33 cellular contexts compared by ENCODE assay signal in the genomic region with DNA sequence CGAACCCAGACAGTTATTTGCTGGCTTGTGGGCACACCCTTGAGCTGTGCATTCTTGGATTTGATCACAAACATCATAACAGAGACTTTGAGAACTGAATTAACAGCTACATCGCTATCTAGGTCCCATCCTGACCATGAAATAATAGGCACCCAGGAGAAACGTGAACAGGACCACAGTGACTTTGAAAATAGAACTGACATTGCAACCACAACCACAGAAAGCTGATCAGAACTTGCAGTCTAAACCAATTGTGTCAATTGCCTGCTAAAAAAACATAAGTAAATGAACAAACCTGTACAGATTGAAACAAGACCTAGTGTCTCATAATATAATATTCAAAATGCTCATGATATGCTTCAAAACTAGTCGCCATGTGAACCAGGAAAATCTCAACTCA.
"Had no signal": no experiment of that assay in that cellular context is flagged by ENCODE, and none has a peak within 500 bp of the region (broad histone marks: within the 10 kb centered on the region; RNA-seq: fewer than 3 reads in every experiment).

No MANE protein-coding gene starts in this region.

- H3K27me3 ChIP-seq: body of pancreas, breast epithelium, Peyer's patch had no signal

- H3K4me1 ChIP-seq: body of pancreas, breast epithelium, Peyer's patch had no signal

- H3K36me3 ChIP-seq: breast epithelium, Peyer's patch had no signal

- DNase-seq: activated B cell treated with CpG ODN at 0.5 μM for 24 hours; activated CD4-positive, alpha-beta memory T cell treated with anti-CD3 and anti-CD28 coated beads for 36 hours; activated CD4-positive, alpha-beta T cell treated with anti-CD3 and anti-CD28 coated beads for 4 hours; activated CD4-positive, alpha-beta T cell treated with anti-CD3 and anti-CD28 coated beads, Interleukin-2, amount 50 U/mL, for 1 hour; activated CD4-positive, CD25-positive, alpha-beta regulatory T cell treated with anti-CD3 and anti-CD28 coated beads, Interleukin-2, amount 50 U/mL, for 72 hours; activated gamma-delta T cell; activated naive CD4-positive, alpha-beta T cell treated with Interleukin-2 at 50 U/mL for 16 hours; activated naive CD8-positive, alpha-beta T cell treated with anti-CD3 and anti-CD28 coated beads, Interleukin-2, amount 10 ng/mL, durations not matched to agents 7 days and 5 days; activated T-cell treated with anti-CD3 and anti-CD28 coated beads, Interleukin-2, amount 50 U/mL, for 1 hour; activated T-cell treated with anti-CD3 and anti-CD28 coated beads, Interleukin-2, amount 50 U/mL, for 72 hours; body of pancreas; NCI-H1105; NCI-H1436; NCI-H1694; NCI-H1930; NCI-H2081 treated with DMSO at 0.1 percent for 48 hours; NCI-H226; NCI-H446 treated with DMSO at 0.1 percent for 48 hours; NCI-H524; NCI-H69; NCI-H82; NK-92 treated with Interleukin-12 subunit alpha and Interleukin-12 subunit beta, amount 100 ng/mL, for 24 hours; PC-3; Peyer's patch; RPMI8226; SW 1271; T-helper 1 cell; T-helper 9 cell had no signal

- H3K27me3 Mint-ChIP-seq: activated B cell treated with CpG ODN at 0.5 μM for 24 hours; activated CD4-positive, alpha-beta memory T cell treated with anti-CD3 and anti-CD28 coated beads for 36 hours; activated naive CD4-positive, alpha-beta T cell treated with anti-CD3 and anti-CD28 coated beads, Interleukin-2, amount 50 U/mL, for 24 hours had no signal

- H3K4me3 Mint-ChIP-seq: activated B cell treated with CpG ODN at 0.5 μM for 24 hours; activated CD4-positive, alpha-beta memory T cell treated with anti-CD3 and anti-CD28 coated beads for 36 hours; activated naive CD4-positive, alpha-beta T cell treated with anti-CD3 and anti-CD28 coated beads, Interleukin-2, amount 50 U/mL, for 24 hours; activated naive CD8-positive, alpha-beta T cell treated with anti-CD3 and anti-CD28 coated beads, Interleukin-2, amount 10 ng/mL, durations not matched to agents 7 days and 5 days; activated T-cell treated with anti-CD3 and anti-CD28 coated beads, Interleukin-2, amount 50 U/mL, for 72 hours had no signal

- ATAC-seq: activated T-cell treated with anti-CD3 and anti-CD28 coated beads, Interleukin-2, amount 50 U/mL, for 72 hours; body of pancreas; PC-3; Right ventricle myocardium inferior had no signal

- H3K9me3 ChIP-seq: body of pancreas, breast epithelium, Peyer's patch had no signal

- H3K27ac ChIP-seq: body of pancreas, breast epithelium, Peyer's patch, VCaP had no signal

- H3K9me3 Mint-ChIP-seq: activated B cell treated with CpG ODN at 0.5 μM for 24 hours; activated CD4-positive, alpha-beta memory T cell treated with anti-CD3 and anti-CD28 coated beads for 36 hours; activated naive CD4-positive, alpha-beta T cell treated with anti-CD3 and anti-CD28 coated beads, Interleukin-2, amount 50 U/mL, for 24 hours; activated naive CD8-positive, alpha-beta T cell treated with anti-CD3 and anti-CD28 coated beads, Interleukin-2, amount 10 ng/mL, durations not matched to agents 7 days and 5 days; activated T-cell treated with anti-CD3 and anti-CD28 coated beads, Interleukin-2, amount 50 U/mL, for 72 hours; activated T-helper 2 cell treated with anti-CD3 and anti-CD28 coated beads, Interferon-gamma antibody, Interleukin-2, Interleukin-4, amounts not matched to agents 10 μg/mL and 5 μg/mL and 100 μg/mL, durations not matched to agents 14 hours and 24 hours and 36 hours had no signal

- H3K36me3 Mint-ChIP-seq: activated CD4-positive, alpha-beta memory T cell treated with anti-CD3 and anti-CD28 coated beads for 36 hours; activated naive CD4-positive, alpha-beta T cell treated with anti-CD3 and anti-CD28 coated beads, Interleukin-2, amount 50 U/mL, for 24 hours; activated naive CD8-positive, alpha-beta T cell treated with anti-CD3 and anti-CD28 coated beads, Interleukin-2, amount 10 ng/mL, durations not matched to agents 7 days and 5 days had no signal

- H3K4me3 ChIP-seq: body of pancreas, breast epithelium, Peyer's patch had no signal

- H3K27ac Mint-ChIP-seq: activated B cell treated with CpG ODN at 0.5 μM for 24 hours; activated CD4-positive, alpha-beta memory T cell treated with anti-CD3 and anti-CD28 coated beads for 36 hours; activated naive CD4-positive, alpha-beta T cell treated with anti-CD3 and anti-CD28 coated beads, Interleukin-2, amount 50 U/mL, for 24 hours; activated naive CD8-positive, alpha-beta T cell treated with anti-CD3 and anti-CD28 coated beads, Interleukin-2, amount 10 ng/mL, durations not matched to agents 7 days and 5 days; activated T-cell treated with anti-CD3 and anti-CD28 coated beads, Interleukin-2, amount 50 U/mL, for 72 hours; activated T-helper 2 cell treated with anti-CD3 and anti-CD28 coated beads, Interferon-gamma antibody, Interleukin-2, Interleukin-4, amounts not matched to agents 10 μg/mL and 5 μg/mL and 100 μg/mL, durations not matched to agents 14 hours and 24 hours and 36 hours had no signal
